14 cellular contexts compared by ENCODE assay signal in the genomic region with DNA sequence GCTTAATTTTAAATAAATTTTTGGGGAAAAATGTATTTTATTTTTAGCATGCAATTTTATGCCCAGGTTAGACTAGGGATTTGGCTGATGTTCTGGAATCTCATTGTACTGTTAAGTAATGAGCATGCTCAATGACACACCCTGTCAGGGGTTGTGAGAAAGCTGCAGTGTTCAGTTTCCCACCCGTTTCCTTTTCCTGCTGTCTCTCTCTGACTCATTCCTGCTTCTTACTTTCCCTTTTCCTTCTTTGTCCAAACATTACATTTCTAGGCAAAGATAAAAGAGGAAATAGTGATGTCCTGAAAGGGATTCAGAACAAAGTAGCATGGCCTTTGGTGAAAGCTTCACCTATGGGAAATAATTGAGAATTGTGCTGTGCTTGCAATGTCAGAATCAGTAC. TPM values are rescaled to one million over a fixed set of nuclear protein-coding genes. Genes with fewer than 3 reads are reported as not detected.
DNase-seq lines count a peak whose midpoint lies in the region; ATAC-seq and TF ChIP-seq lines count a peak whose summit lies in the region.
"Had no signal": no experiment of that assay in that cellular context is flagged by ENCODE, and none has a peak within 500 bp of the region (broad histone marks: within the 10 kb centered on the region; RNA-seq: fewer than 3 reads in every experiment).

No MANE protein-coding gene starts in this region.

- peak overlapping the region; percentile 59 for H3K27ac Mint-ChIP-seq in chondrocyte (ENCODE audit: unreplicated experiment)
- H3K27ac Mint-ChIP-seq in activated CD8-positive, alpha-beta T cell treated with anti-CD3 and anti-CD28 coated beads, Interleukin-2, amount 10 ng/mL, durations not matched to agents 7 days and 5 days, result no peak overlapping the region

- H3K4me1 Mint-ChIP-seq in chondrocyte (ENCODE audit: low read depth), result peaks cover 4% of the 10 kb centered on the region
- H3K4me1 Mint-ChIP-seq in activated CD8-positive, alpha-beta T cell treated with anti-CD3 and anti-CD28 coated beads, Interleukin-2, amount 10 ng/mL, durations not matched to agents 7 days and 5 days (ENCODE audit: low read depth), result no peaks in the 10 kb centered on the region

- POLR2A ChIA-PET in activated CD8-positive, alpha-beta T cell treated with anti-CD3 and anti-CD28 coated beads, Interleukin-2, amount 10 ng/mL, durations not matched to agents 7 days and 5 days (lab: Charles Lee), result no interaction called here

- DNase-seq in EH (ENCODE audit: low read depth) (peak; percentile 68), NB4 (ENCODE audit: low read depth) (peak; percentile 9), chondrocyte (ENCODE audit: low spot score) (no peak), lung microvascular endothelial cell (ENCODE audit: low read depth in 2 of 2) (peak; percentile 98 to 99), middle frontal gyrus (ENCODE audit: extremely low spot score, low spot score) (no peak), activated gamma-delta T cell treated with Interleukin-2 at 50 U/mL for 16 hours (no peak)
- no peak for DNase-seq in activated CD8-positive, alpha-beta T cell treated with anti-CD3 and anti-CD28 coated beads, Interleukin-2, amount 10 ng/mL, durations not matched to agents 7 days and 5 days
- DNase-seq: NCI-H146, T-helper 9 cell, tibial artery had no signal

- CTCF ChIA-PET in activated CD8-positive, alpha-beta T cell treated with anti-CD3 and anti-CD28 coated beads, Interleukin-2, amount 10 ng/mL, durations not matched to agents 7 days and 5 days (lab: Charles Lee), result interaction anchor here (1.0 kb wide), 1 partner anchor 18 kb away, joined by 3 read pairs; no protein-coding TSS in a partner anchor

- peaks cover 2% of the 10 kb centered on the region for H3K27me3 Mint-ChIP-seq in chondrocyte (ENCODE audit: low read depth)
- H3K27me3 Mint-ChIP-seq in activated CD8-positive, alpha-beta T cell treated with anti-CD3 and anti-CD28 coated beads, Interleukin-2, amount 10 ng/mL, durations not matched to agents 7 days and 5 days (ENCODE audit: low read depth), result no peaks in the 10 kb centered on the region

- H3K4me3 ChIP-seq in NB4 (ENCODE audit: low read depth, low read length), result no peak overlapping the region
- H3K4me3 ChIP-seq: BLaER1 treated with 17β-estradiol and CSF1 and Interleukin-3, amounts not matched to agents 10 nM and 100 nM; tibial artery had no signal

- TF ChIP-seq CTCF in NB4 (IDR thresholded peaks at IDR 0.05; ENCODE audit: low read depth, low read length), result no peak
- TF ChIP-seq CTCF in chondrocyte (IDR thresholded peaks at IDR 0.05), result no peak

- peaks cover 9% of the 10 kb centered on the region for H3K9me3 Mint-ChIP-seq in chondrocyte (ENCODE audit: low read depth)
- H3K9me3 Mint-ChIP-seq in activated CD8-positive, alpha-beta T cell treated with anti-CD3 and anti-CD28 coated beads, Interleukin-2, amount 10 ng/mL, durations not matched to agents 7 days and 5 days (ENCODE audit: insufficient read depth), result no peaks in the 10 kb centered on the region

- ATAC-seq in HG03280 (IDR thresholded peaks at IDR 0.05; ENCODE audit: unreplicated experiment), result no peak
- ATAC-seq in activated CD8-positive, alpha-beta T cell treated with anti-CD3 and anti-CD28 coated beads, Interleukin-2, amount 10 ng/mL, durations not matched to agents 7 days and 5 days, result no peak
- ATAC-seq: left lobe of liver had no signal

- H3K4me3 Mint-ChIP-seq in chondrocyte (ENCODE audit: unreplicated experiment), result no peak overlapping the region
- H3K4me3 Mint-ChIP-seq in activated CD8-positive, alpha-beta T cell treated with anti-CD3 and anti-CD28 coated beads, Interleukin-2, amount 10 ng/mL, durations not matched to agents 7 days and 5 days, result no peak overlapping the region

- no peaks in the 10 kb centered on the region for H3K36me3 Mint-ChIP-seq in chondrocyte (ENCODE audit: low read depth)
- no peaks in the 10 kb centered on the region for H3K36me3 Mint-ChIP-seq in activated CD8-positive, alpha-beta T cell treated with anti-CD3 and anti-CD28 coated beads, Interleukin-2, amount 10 ng/mL, durations not matched to agents 7 days and 5 days (ENCODE audit: low read depth)

- no peak for TF ChIP-seq POLR2A in NB4 (IDR thresholded peaks at IDR 0.05; ENCODE audit: extremely low read depth, insufficient read length)

RNA-seq across cellular contexts. Expression of gene OOSP3, which starts 22.7 kb away (rescaled TPM):
- total RNA-seq in chondrocyte, result not detected in 3 replicates
- total RNA-seq in lung microvascular endothelial cell, result not detected in 2 replicates
- total RNA-seq in activated CD8-positive, alpha-beta T cell treated with anti-CD3 and anti-CD28 coated beads, Interleukin-2, amount 10 ng/mL, durations not matched to agents 7 days and 5 days, result under 1 TPM in 1 of 2 experiments, not detected in 1; 0.29 TPM
- total RNA-seq: left lobe of liver, posterior vena cava had no signal

RNA-seq across cellular contexts. Expression of gene TCN1, which starts 35.0 kb away (rescaled TPM):
- not detected in 3 replicates for total RNA-seq in chondrocyte
- total RNA-seq in lung microvascular endothelial cell, result not detected in 2 replicates
- total RNA-seq in activated CD8-positive, alpha-beta T cell treated with anti-CD3 and anti-CD28 coated beads, Interleukin-2, amount 10 ng/mL, durations not matched to agents 7 days and 5 days, result not detected
- total RNA-seq: posterior vena cava had no signal

RNA-seq across cellular contexts. Expression of gene OOSP1, which starts 36.9 kb away (rescaled TPM):
- total RNA-seq in chondrocyte, result not detected in 3 replicates
- not detected in 2 replicates for total RNA-seq in lung microvascular endothelial cell
- total RNA-seq in activated CD8-positive, alpha-beta T cell treated with anti-CD3 and anti-CD28 coated beads, Interleukin-2, amount 10 ng/mL, durations not matched to agents 7 days and 5 days, result not detected
- total RNA-seq: left lobe of liver, posterior vena cava had no signal

RNA-seq across cellular contexts. Expression of gene CBLIF, which starts 56.0 kb away (rescaled TPM):
- total RNA-seq in chondrocyte (not detected in 3 replicates), lung microvascular endothelial cell (not detected in 2 replicates)
- total RNA-seq in activated CD8-positive, alpha-beta T cell treated with anti-CD3 and anti-CD28 coated beads, Interleukin-2, amount 10 ng/mL, durations not matched to agents 7 days and 5 days, result not detected
- total RNA-seq: left lobe of liver, posterior vena cava had no signal

Comparison
In these comparisons a context has a peak if more than half of its experiments do, and no peak if none do; other contexts are left out.
1. DNase-seq: peak in EH (single experiment), NB4 (single experiment) and lung microvascular endothelial cell (2 of 2); none in chondrocyte (single experiment), middle frontal gyrus (single experiment), activated gamma-delta T cell treated with Interleukin-2 at 50 U/mL for 16 hours (single experiment) and activated CD8-positive, alpha-beta T cell treated with anti-CD3 and anti-CD28 coated beads, Interleukin-2, amount 10 ng/mL, durations not matched to agents 7 days and 5 days (single experiment).